ENCODE assay signal across 11 cellular contexts in the genomic region with DNA sequence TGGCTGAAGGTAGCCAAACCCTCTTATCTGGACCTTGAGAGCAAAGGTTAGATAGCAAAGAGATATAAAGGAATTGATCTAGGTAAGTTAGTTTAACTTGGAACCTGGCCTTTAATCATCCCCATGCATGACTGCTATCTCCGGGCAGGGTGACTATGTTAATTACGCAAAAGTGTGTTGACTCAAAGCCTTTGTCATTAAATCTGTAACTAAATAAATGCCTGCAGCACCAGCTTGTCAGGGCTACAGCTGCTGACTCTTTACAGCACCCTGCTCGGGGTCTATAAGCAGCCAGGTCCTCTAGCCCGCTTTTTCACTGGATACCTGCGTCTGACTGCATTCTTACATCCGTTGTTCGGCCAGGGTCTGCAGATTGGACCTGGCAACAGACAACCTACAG.
A peak's percentile ranks its signal among the peaks of the same experiment; 100 is the strongest.
DNase-seq lines count a peak whose midpoint lies in the region; FAIRE-seq and TF ChIP-seq lines count a peak whose summit lies in the region.
"Had no signal": no experiment of that assay in that cellular context is flagged by ENCODE, and none has a peak within 500 bp of the region (broad histone marks: within the 10 kb centered on the region; RNA-seq: fewer than 3 reads in every experiment).

No MANE protein-coding gene starts in this region.

- H3K4me3 ChIP-seq in H7 (ENCODE audit: insufficient read depth, low read depth, low read length): no peak overlapping the region
- no peak overlapping the region for H3K4me3 ChIP-seq in bronchial epithelial cell (ENCODE audit: low read depth, low read length)
- no peak overlapping the region for H3K4me3 ChIP-seq in small intestine (ENCODE audit: low read depth in 1 of 2, low read length in 2 of 2)

- H3K27me3 ChIP-seq in H7 (ENCODE audit: control insufficient read depth, insufficient read depth, low read length) (no peaks in the 10 kb centered on the region; the same call in 1 of the 2 replicates), bronchial epithelial cell (ENCODE audit: control insufficient read depth, insufficient read depth, low read length) (no peaks in the 10 kb centered on the region), small intestine (ENCODE audit: control insufficient read depth in 2 of 2, insufficient read depth in 2 of 2, low read length in 2 of 2) (no peaks in the 10 kb centered on the region)

- H3K36me3 ChIP-seq in H7 (replicated peaks; ENCODE audit: control insufficient read depth, insufficient read depth, low read length): no peaks in the 10 kb centered on the region
- peaks cover 1% of the 10 kb centered on the region for H3K36me3 ChIP-seq in bronchial epithelial cell (ENCODE audit: control insufficient read depth, insufficient read depth, low read length)
- H3K36me3 ChIP-seq in small intestine (ENCODE audit: control insufficient read depth in 2 of 2, insufficient read depth in 2 of 2, low read length in 2 of 2): peaks cover 4 to 7% of the 10 kb centered on the region in 2 donors

- H3K27ac ChIP-seq in small intestine (ENCODE audit: low read depth in 1 of 2, low read length in 1 of 2): no peak overlapping the region

- no peaks in the 10 kb centered on the region for H3K4me1 ChIP-seq in small intestine (ENCODE audit: control insufficient read depth in 2 of 2, insufficient read depth in 1 of 2, low read depth in 1 of 2, low read length in 1 of 2)
- H3K4me1 ChIP-seq: Caco-2 had no signal

- H3K9me3 ChIP-seq in small intestine (ENCODE audit: control insufficient read depth, low read depth): no peaks in the 10 kb centered on the region

- TF ChIP-seq CTCF in bronchial epithelial cell (IDR thresholded peaks at IDR 0.05; ENCODE audit: insufficient read depth, low read length, severe bottlenecking): no peak

- 81 to 93% (median 89%) methylated on average over 7 of the region's 7 CpGs for WGBS in small intestine, 3 donors

- peak; percentile 10 for DNase-seq in H7
- DNase-seq in bronchial epithelial cell (ENCODE audit: low read depth): peak; percentile 15
- DNase-seq in iPS DF 4.7 (ENCODE audit: extremely low read depth, low spot score): peak; percentile 5
- DNase-seq in small intestine: peak; percentile 43
- DNase-seq in middle frontal gyrus (ENCODE audit: extremely low spot score, low spot score): no peak
- no peak for DNase-seq in 8988T
- no peak for DNase-seq in midbrain (lab: John Stamatoyannopoulos, UW)
- DNase-seq: Caco-2; CD8-positive, alpha-beta memory T cell; DND-41 had no signal

- FAIRE-seq in bronchial epithelial cell (lab: Jason Lieb, UNC): peak; percentile 66
- FAIRE-seq in small intestine (lab: Jason Lieb, UNC): no peak
- FAIRE-seq: HTR-8/SVneo had no signal

Comparison
In these comparisons a context has a peak if more than half of its experiments do, and no peak if none do; other contexts are left out.
1. DNase-seq: peak in H7 (single experiment), bronchial epithelial cell (single experiment), iPS DF 4.7 (single experiment) and small intestine (single experiment); none in middle frontal gyrus (single experiment), 8988T (single experiment) and midbrain (single experiment).